13 cellular contexts compared by ENCODE assay signal in the genomic region with DNA sequence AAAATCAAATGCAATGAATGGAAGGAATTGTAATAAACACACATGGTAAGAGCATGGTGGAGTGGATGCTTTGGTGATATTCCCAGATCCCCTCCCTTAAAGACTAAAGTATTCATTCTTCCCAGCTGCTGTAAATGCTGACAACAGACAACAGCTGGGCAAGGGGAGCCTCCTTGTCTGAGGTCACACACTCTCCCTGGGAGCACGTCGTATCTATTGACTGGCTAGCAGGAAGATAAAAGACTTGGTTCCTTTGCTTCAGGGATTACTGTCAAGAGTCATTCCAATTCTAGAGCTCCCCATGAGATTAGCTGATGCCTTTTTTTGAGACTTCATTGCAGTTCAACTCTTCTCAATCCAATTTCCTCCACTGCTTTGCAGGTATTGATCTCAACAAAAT.
"Had no signal": no experiment of that assay in that cellular context is flagged by ENCODE, and none has a peak within 500 bp of the region (broad histone marks: within the 10 kb centered on the region; RNA-seq: fewer than 3 reads in every experiment).

No MANE protein-coding gene starts in this region.

- H3K36me3 ChIP-seq: brain microvascular endothelial cell, heart left ventricle, left lung, ovary had no signal

- DNase-seq: activated CD4-positive, alpha-beta T cell treated with anti-CD3 and anti-CD28 coated beads, Interleukin-2, amount 50 U/mL, for 1 hour; activated CD8-positive, alpha-beta memory T cell treated with anti-CD3 and anti-CD28 coated beads for 24 hours; activated naive CD8-positive, alpha-beta T cell treated with anti-CD3 and anti-CD28 coated beads for 36 hours; brain microvascular endothelial cell; cortex of kidney; effector memory CD8-positive, alpha-beta T cell; heart left ventricle; left lung; ovary had no signal

- H3K4me1 Mint-ChIP-seq: activated naive CD8-positive, alpha-beta T cell treated with anti-CD3 and anti-CD28 coated beads for 36 hours; stimulated activated effector memory CD8-positive, alpha-beta T cell treated with anti-CD3 and anti-CD28 coated beads, Interleukin-12 subunit alpha, Interleukin-12 subunit beta, amount 100 ng/mL, for 72 hours had no signal

- H3K36me3 Mint-ChIP-seq: activated naive CD8-positive, alpha-beta T cell treated with anti-CD3 and anti-CD28 coated beads for 36 hours; stimulated activated effector memory CD8-positive, alpha-beta T cell treated with anti-CD3 and anti-CD28 coated beads, Interleukin-12 subunit alpha, Interleukin-12 subunit beta, amount 100 ng/mL, for 72 hours had no signal

- H3K27me3 ChIP-seq: brain microvascular endothelial cell, heart left ventricle, left lung, ovary had no signal

- H3K4me3 ChIP-seq: heart left ventricle, left lung, ovary had no signal

- H3K4me1 ChIP-seq: heart left ventricle, left lung had no signal

- H3K9me3 Mint-ChIP-seq: activated T-helper 1 cell treated with anti-CD3 and anti-CD28 coated beads, Interleukin-12 subunit alpha, Interleukin-12 subunit beta, Interleukin-2, Interleukin-4 antibody, amounts not matched to agents 30 ng/mL and 10 ng/mL and 1 ng/mL, durations not matched to agents 14 hours and 24 hours and 36 hours; effector memory CD8-positive, alpha-beta T cell had no signal

- H3K9me3 ChIP-seq: left lung, ovary had no signal

- ATAC-seq: effector memory CD8-positive, alpha-beta T cell; left lung; stimulated activated effector memory CD8-positive, alpha-beta T cell treated with anti-CD3 and anti-CD28 coated beads, Interleukin-12 subunit alpha, Interleukin-12 subunit beta, amount 100 ng/mL, for 72 hours had no signal

- H3K27ac Mint-ChIP-seq: activated naive CD8-positive, alpha-beta T cell treated with anti-CD3 and anti-CD28 coated beads for 36 hours; activated T-helper 1 cell treated with anti-CD3 and anti-CD28 coated beads, Interleukin-12 subunit alpha, Interleukin-12 subunit beta, Interleukin-2, Interleukin-4 antibody, amounts not matched to agents 30 ng/mL and 10 ng/mL and 1 ng/mL, durations not matched to agents 14 hours and 24 hours and 36 hours; effector memory CD8-positive, alpha-beta T cell; stimulated activated effector memory CD8-positive, alpha-beta T cell treated with anti-CD3 and anti-CD28 coated beads, Interleukin-12 subunit alpha, Interleukin-12 subunit beta, amount 100 ng/mL, for 72 hours; T-helper 2 cell treated with Interferon-gamma antibody and Interleukin-4, amounts not matched to agents 5 μg/mL and 100 μg/mL, for 36 hours had no signal

- H3K4me3 Mint-ChIP-seq: activated naive CD8-positive, alpha-beta T cell treated with anti-CD3 and anti-CD28 coated beads for 36 hours; activated T-helper 1 cell treated with anti-CD3 and anti-CD28 coated beads, Interleukin-12 subunit alpha, Interleukin-12 subunit beta, Interleukin-2, Interleukin-4 antibody, amounts not matched to agents 30 ng/mL and 10 ng/mL and 1 ng/mL, durations not matched to agents 14 hours and 24 hours and 36 hours; effector memory CD8-positive, alpha-beta T cell; stimulated activated effector memory CD8-positive, alpha-beta T cell treated with anti-CD3 and anti-CD28 coated beads, Interleukin-12 subunit alpha, Interleukin-12 subunit beta, amount 100 ng/mL, for 72 hours; T-helper 2 cell treated with Interferon-gamma antibody and Interleukin-4, amounts not matched to agents 5 μg/mL and 100 μg/mL, for 36 hours had no signal

- H3K27me3 Mint-ChIP-seq: activated naive CD8-positive, alpha-beta T cell treated with anti-CD3 and anti-CD28 coated beads for 36 hours; effector memory CD8-positive, alpha-beta T cell had no signal

- H3K27ac ChIP-seq: brain microvascular endothelial cell, epithelial cell of prostate, heart left ventricle, left lung, ovary had no signal
